Comparison of ENCODE assay signal across 8 cellular contexts in the genomic region with DNA sequence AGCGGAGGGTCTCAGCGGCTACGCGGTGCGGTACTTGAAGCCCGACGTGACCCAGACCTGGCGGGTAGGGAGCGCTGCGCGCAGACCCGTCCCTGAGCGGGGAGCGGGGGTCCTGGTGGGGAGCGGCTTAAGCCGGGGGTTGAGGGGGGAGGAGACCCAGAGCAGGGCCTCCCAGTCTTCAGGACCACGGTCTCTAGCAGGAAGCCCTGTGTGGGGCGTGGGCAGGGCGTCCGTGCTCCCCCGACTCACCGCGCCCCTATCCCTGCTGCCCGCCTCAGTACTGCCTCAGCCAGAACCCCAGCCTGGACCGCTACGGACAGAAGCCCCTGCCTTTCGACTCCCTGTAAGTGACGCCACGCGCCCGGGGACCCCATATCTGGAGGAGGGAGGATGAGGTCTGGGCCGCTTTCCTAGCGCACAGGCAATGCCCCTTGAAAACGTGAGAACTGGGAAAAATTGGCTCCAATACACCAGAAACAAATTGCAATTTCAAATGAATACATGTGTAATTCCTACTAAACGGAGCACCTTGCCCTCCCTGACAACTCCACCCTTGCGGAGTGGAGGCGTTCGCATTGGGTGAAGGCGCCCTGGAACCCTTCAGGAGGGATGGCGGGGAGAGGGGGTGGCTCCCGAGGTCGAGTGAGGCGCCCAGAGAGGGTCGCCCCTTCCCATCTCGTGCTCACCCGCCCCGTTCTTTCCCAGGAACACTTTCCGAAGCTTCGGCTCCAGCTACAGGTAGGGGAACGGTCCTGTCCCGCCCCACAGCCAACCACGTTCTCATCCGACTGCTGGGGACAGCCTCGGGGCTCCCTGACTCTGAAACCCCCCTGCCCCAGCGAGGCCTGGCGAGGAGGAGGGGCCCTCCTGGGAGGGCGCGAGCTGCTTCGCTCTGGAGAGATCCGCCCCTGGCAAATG. TPM values are rescaled to one million over a fixed set of nuclear protein-coding genes. Genes with fewer than 3 reads are reported as not detected.
DNase-seq lines count a peak whose midpoint lies in the region; ATAC-seq and TF ChIP-seq lines count a peak whose summit lies in the region.

No MANE protein-coding gene starts in this region.

- intact Hi-C loops in CD14-positive monocyte (cut with micrococcal nuclease), result loop anchor here in 1 of 2 donors (2.0 kb wide), 1 partner anchor 13 kb away; no protein-coding TSS in a partner anchor
- intact Hi-C loops in dendritic cell treated with granulocyte-macrophage colony-stimulating factor and Interleukin-4, amounts not matched to agents 40 ng/mL and 50 ng/mL, for 4 days (cut with micrococcal nuclease), result no loop called here

- no peaks in the 10 kb centered on the region for H3K27me3 ChIP-seq in mucosa of rectum (ENCODE audit: control insufficient read depth in 2 of 2, insufficient read depth in 2 of 2, low read length in 2 of 2)

- peaks cover 31 to 37% (median 36%) of the 10 kb centered on the region in 3 donors for H3K27me3 Mint-ChIP-seq in CD14-positive monocyte (ENCODE audit: low read depth in 3 of 3)
- peaks cover 42% of the 10 kb centered on the region for H3K27me3 Mint-ChIP-seq in dendritic cell treated with granulocyte-macrophage colony-stimulating factor and Interleukin-4, amounts not matched to agents 40 ng/mL and 50 ng/mL, for 4 days

- peak overlapping the region; percentile 48 to 53 for H3K4me3 ChIP-seq in mucosa of rectum (ENCODE audit: low read length in 2 of 2)

- H3K9me3 Mint-ChIP-seq in CD14-positive monocyte, result peaks cover 0 to 19% (median 2%) of the 10 kb centered on the region in 7 donors
- no peaks in the 10 kb centered on the region for H3K9me3 Mint-ChIP-seq in dendritic cell treated with granulocyte-macrophage colony-stimulating factor and Interleukin-4, amounts not matched to agents 40 ng/mL and 50 ng/mL, for 4 days

- peaks cover 0 to 2% of the 10 kb centered on the region in 2 donors for H3K36me3 Mint-ChIP-seq in CD14-positive monocyte
- no peaks in the 10 kb centered on the region for H3K36me3 Mint-ChIP-seq in dendritic cell treated with granulocyte-macrophage colony-stimulating factor and Interleukin-4, amounts not matched to agents 40 ng/mL and 50 ng/mL, for 4 days (ENCODE audit: low read depth)

- ATAC-seq in HG03196 (IDR thresholded peaks at IDR 0.05; ENCODE audit: unreplicated experiment), result peak; percentile 16
- no peak for ATAC-seq in GM21447 (IDR thresholded peaks at IDR 0.05; ENCODE audit: unreplicated experiment)

- H3K27ac Mint-ChIP-seq in CD14-positive monocyte, result peak overlapping the region in 2 of 7 donors; percentile 13 to 30
- H3K27ac Mint-ChIP-seq in dendritic cell treated with granulocyte-macrophage colony-stimulating factor and Interleukin-4, amounts not matched to agents 40 ng/mL and 50 ng/mL, for 4 days, result peak overlapping the region; percentile 16

- peaks cover 3 to 5% of the 10 kb centered on the region in 2 donors for H3K4me1 ChIP-seq in mucosa of rectum (ENCODE audit: control insufficient read depth in 2 of 2, insufficient read depth in 2 of 2, low read length in 2 of 2)

- TF ChIP-seq CTCF in CD14-positive monocyte (IDR thresholded peaks at IDR 0.05), result no peak

- peak overlapping the region; percentile 84 to 92 for H3K4me3 Mint-ChIP-seq in CD14-positive monocyte
- H3K4me3 Mint-ChIP-seq in dendritic cell treated with granulocyte-macrophage colony-stimulating factor and Interleukin-4, amounts not matched to agents 40 ng/mL and 50 ng/mL, for 4 days, result peak overlapping the region; percentile 76

- H3K4me1 Mint-ChIP-seq in CD14-positive monocyte, result peaks cover 11% of the 10 kb centered on the region
- peaks cover 12% of the 10 kb centered on the region for H3K4me1 Mint-ChIP-seq in dendritic cell treated with granulocyte-macrophage colony-stimulating factor and Interleukin-4, amounts not matched to agents 40 ng/mL and 50 ng/mL, for 4 days (ENCODE audit: low read depth)

- H3K27ac ChIP-seq in mucosa of rectum (ENCODE audit: low read depth in 2 of 2, low read length in 2 of 2), result no peak overlapping the region

- H3K9ac ChIP-seq in mucosa of rectum (ENCODE audit: low read depth in 1 of 2, low read length in 2 of 2), result no peak overlapping the region

- DNase-seq in CD14-positive monocyte (ENCODE audit: low spot score) (no peak), C1 segment of cervical spinal cord (lab: John Stamatoyannopoulos, UW) (no peak), UCSD-AML1 (lab: John Stamatoyannopoulos, UW; ENCODE audit: unreplicated experiment) (no peak), RKO (ENCODE audit: low spot score) (no peak)

- no peaks in the 10 kb centered on the region for H3K9me3 ChIP-seq in mucosa of rectum (ENCODE audit: control insufficient read depth in 2 of 2, low read length in 2 of 2)

- no peaks in the 10 kb centered on the region for H3K36me3 ChIP-seq in mucosa of rectum (ENCODE audit: control insufficient read depth in 2 of 2, insufficient read depth in 2 of 2, low read length in 2 of 2)

RNA-seq across cellular contexts. Expression of a gene that starts 14.5 kb away (rescaled TPM):
- polyA plus RNA-seq in CD14-positive monocyte, result not detected

RNA-seq across cellular contexts. Expression of a gene that starts 15.0 kb away (rescaled TPM):
- 1 to 10 TPM; 1.9 to 4.7 TPM for polyA plus RNA-seq in CD14-positive monocyte

RNA-seq across cellular contexts. Expression of a gene that starts 15.7 kb away (rescaled TPM):
- polyA plus RNA-seq in CD14-positive monocyte, result 10 to 100 TPM; 25.7 to 44.4 TPM

RNA-seq across cellular contexts. Expression of a gene that starts 40.1 kb away (rescaled TPM):
- polyA plus RNA-seq in CD14-positive monocyte, result not detected
